ENCODE assay signal across 18 cellular contexts in genomic region chr3:43852066-43852465, GRCh38.
DNase-seq lines count a peak whose midpoint lies in the region; TF ChIP-seq lines count a peak whose summit lies in the region.
"Had no signal": no experiment of that assay in that cellular context is flagged by ENCODE, and none has a peak within 500 bp of the region (broad histone marks: within the 10 kb centered on the region; RNA-seq: fewer than 3 reads in every experiment).

No MANE protein-coding gene starts in this region.

- WGBS in mesendoderm (ENCODE audit: extremely low coverage, insufficient coverage, low lambda C conversion rate), result no CpG with 5 or more reads among the region's 1 CpG

- H2BK120ac ChIP-seq in mesendoderm (ENCODE audit: low read depth, low read length), result no peak overlapping the region

- in situ Hi-C loops in brain microvascular endothelial cell (cut with HindIII; ENCODE audit: low pct_ligation_motif_present, low sequenced_read_pairs), result loop anchor here (25.0 kb wide), 1 partner anchor 90 kb away; no protein-coding TSS in a partner anchor

- H3K9ac ChIP-seq in mesendoderm (ENCODE audit: low read length), result no peak overlapping the region

- no peak overlapping the region for H3K18ac ChIP-seq in mesendoderm (ENCODE audit: low read length)

- no peak overlapping the region for H3K4ac ChIP-seq in mesendoderm (ENCODE audit: low read depth, low read length)

- H3K36me3 ChIP-seq in brain microvascular endothelial cell (replicated peaks), result no peaks in the 10 kb centered on the region
- no peaks in the 10 kb centered on the region for H3K36me3 ChIP-seq in mesendoderm (ENCODE audit: control insufficient read depth, insufficient read depth, low read length)
- H3K36me3 ChIP-seq: SJSA1, thoracic aorta had no signal

- no peak overlapping the region for H2BK5ac ChIP-seq in mesendoderm (ENCODE audit: low read length)

- H3K23ac ChIP-seq in mesendoderm (ENCODE audit: low read length), result no peak overlapping the region

- H3K4me2 ChIP-seq in mesendoderm (ENCODE audit: low read length), result no peak overlapping the region

- no peak overlapping the region for H3K56ac ChIP-seq in mesendoderm (ENCODE audit: low read length)

- no peaks in the 10 kb centered on the region for H3K27me3 ChIP-seq in brain microvascular endothelial cell (replicated peaks)
- no peaks in the 10 kb centered on the region for H3K27me3 ChIP-seq in mesendoderm (ENCODE audit: insufficient read depth, low read length, poor library complexity)
- H3K27me3 ChIP-seq: SJSA1 had no signal

- no peak overlapping the region for H2AK5ac ChIP-seq in mesendoderm (ENCODE audit: low read length)

- DNase-seq in AG10803 (ENCODE audit: low read depth), result peak; percentile 86
- DNase-seq in HT1080 (ENCODE audit: low read depth), result peak; percentile 76
- DNase-seq in brain microvascular endothelial cell, result peak; percentile 40
- peak; percentile 64 for DNase-seq in kidney tubule cell (ENCODE audit: low spot score)
- DNase-seq in NCI-H2029 treated with DMSO at 0.1 percent for 48 hours (lab: John Stamatoyannopoulos, UW), result no peak
- DNase-seq in GOT3 (lab: John Stamatoyannopoulos, UW), result no peak
- DNase-seq in DMS53 (lab: John Stamatoyannopoulos, UW), result no peak
- DNase-seq in mesendoderm, result no peak
- DNase-seq: activated CD4-positive, alpha-beta memory T cell treated with anti-CD3 and anti-CD28 coated beads for 36 hours; activated naive CD4-positive, alpha-beta T cell treated with anti-CD3 and anti-CD28 coated beads for 36 hours; activated T-cell treated with anti-CD3 and anti-CD28 coated beads, Interleukin-2, amount 50 U/mL, for 24 hours; DND-41; H7; NCI-H146; NCI-H748 treated with DMSO at 0.1 percent for 48 hours; occipital lobe had no signal

- H3K4me1 ChIP-seq in mesendoderm (ENCODE audit: control insufficient read depth, low read depth, low read length), result peaks cover 2% of the 10 kb centered on the region
- H3K4me1 ChIP-seq: SJSA1 had no signal

- H3K27ac ChIP-seq in brain microvascular endothelial cell, result no peak overlapping the region
- H3K27ac ChIP-seq in mesendoderm (ENCODE audit: low read depth, low read length), result no peak overlapping the region
- H3K27ac ChIP-seq: SJSA1, thoracic aorta had no signal

- H2BK15ac ChIP-seq in mesendoderm (replicated peaks; ENCODE audit: low read depth), result no peak overlapping the region

- no peaks in the 10 kb centered on the region for H3K79me2 ChIP-seq in mesendoderm (ENCODE audit: control insufficient read depth, insufficient read depth, low read length)

- no peak for TF ChIP-seq CTCF in AG10803 (conservative IDR thresholded peaks at IDR 0.05; ENCODE audit: low read length)
- TF ChIP-seq CTCF in brain microvascular endothelial cell (IDR thresholded peaks at IDR 0.05; ENCODE audit: low read depth, low read length, missing control alignments), result no peak

- H3K79me1 ChIP-seq in mesendoderm (ENCODE audit: low read length), result no peaks in the 10 kb centered on the region

- H4K8ac ChIP-seq in mesendoderm (ENCODE audit: low read depth, low read length), result no peak overlapping the region

- H4K5ac ChIP-seq in mesendoderm (ENCODE audit: low read length), result no peak overlapping the region

- H3K4me3 ChIP-seq in AG10803 (ENCODE audit: low read length), result no peak overlapping the region
- H3K4me3 ChIP-seq in brain microvascular endothelial cell (ENCODE audit: low read depth, low read length), result no peak overlapping the region
- H3K4me3 ChIP-seq in mesendoderm (ENCODE audit: low read length), result no peak overlapping the region
- H3K4me3 ChIP-seq: SJSA1, thoracic aorta had no signal

Comparison
In these comparisons a context has a peak if more than half of its experiments do, and no peak if none do; other contexts are left out.
1. DNase-seq: peak in AG10803 (single experiment), HT1080 (single experiment), brain microvascular endothelial cell (single experiment) and kidney tubule cell (single experiment); none in NCI-H2029 treated with DMSO at 0.1 percent for 48 hours (single experiment), GOT3 (single experiment), DMS53 (single experiment) and mesendoderm (single experiment).